Comparison of ENCODE assay signal across 27 cellular contexts in genomic region chr10:7040681-7041080, GRCh38.
"Had no signal": no experiment of that assay in that cellular context is flagged by ENCODE, and none has a peak within 500 bp of the region (broad histone marks: within the 10 kb centered on the region; RNA-seq: fewer than 3 reads in every experiment).

No MANE protein-coding gene starts in this region.

- H3K9me3 ChIP-seq: colonic mucosa, esophagus muscularis mucosa, esophagus squamous epithelium, gastrocnemius medialis, gastroesophageal sphincter, heart left ventricle had no signal

- H3K4me1 Mint-ChIP-seq: endodermal cell had no signal

- ATAC-seq: effector memory CD8-positive, alpha-beta T cell; esophagus mucosa; foreskin keratinocyte; gastrocnemius medialis; gastroesophageal sphincter; heart left ventricle had no signal

- H3K4me3 ChIP-seq: colonic mucosa, coronary artery, dorsolateral prefrontal cortex, esophagus muscularis mucosa, esophagus squamous epithelium, gastrocnemius medialis, gastroesophageal sphincter, heart left ventricle had no signal

- FAIRE-seq: colon, endometrium, endothelial cell of umbilical vein, frontal cortex had no signal

- DNase-seq: colonic mucosa; cortex of kidney; dermis blood vessel endothelial cell; dorsolateral prefrontal cortex; effector CD4-positive, alpha-beta T cell; effector CD8-positive, alpha-beta T cell; effector memory CD4-positive, alpha-beta T cell; effector memory CD8-positive, alpha-beta T cell; endodermal cell; erythroblast; esophagus squamous epithelium; foreskin fibroblast; foreskin keratinocyte; foreskin melanocyte; gastrocnemius medialis; head of caudate nucleus; heart left ventricle had no signal

- H3K27ac ChIP-seq: colonic mucosa, coronary artery, dorsolateral prefrontal cortex, epithelial cell of prostate, esophagus muscularis mucosa, esophagus squamous epithelium, foreskin keratinocyte, gastrocnemius medialis, gastroesophageal sphincter, heart left ventricle had no signal

- H3K4me1 ChIP-seq: colonic mucosa, esophagus muscularis mucosa, esophagus squamous epithelium, foreskin keratinocyte, gastrocnemius medialis, gastroesophageal sphincter had no signal

- H3K9me3 Mint-ChIP-seq: dendritic cell treated with granulocyte-macrophage colony-stimulating factor and Interleukin-4, amounts not matched to agents 40 ng/mL and 50 ng/mL, for 4 days; effector memory CD8-positive, alpha-beta T cell; endodermal cell had no signal

- H3K36me3 ChIP-seq: colonic mucosa, esophagus muscularis mucosa, esophagus squamous epithelium, gastrocnemius medialis, gastroesophageal sphincter, heart left ventricle had no signal

- H3K27me3 ChIP-seq: colonic mucosa, dorsolateral prefrontal cortex, esophagus muscularis mucosa, esophagus squamous epithelium, gastrocnemius medialis, gastroesophageal sphincter had no signal

- H3K27ac Mint-ChIP-seq: dendritic cell treated with granulocyte-macrophage colony-stimulating factor and Interleukin-4, amounts not matched to agents 40 ng/mL and 50 ng/mL, for 4 days; endodermal cell had no signal

- H3K4me3 Mint-ChIP-seq: dendritic cell treated with granulocyte-macrophage colony-stimulating factor and Interleukin-4, amounts not matched to agents 40 ng/mL and 50 ng/mL, for 4 days; endodermal cell had no signal

- H3K27me3 Mint-ChIP-seq: dendritic cell treated with granulocyte-macrophage colony-stimulating factor and Interleukin-4, amounts not matched to agents 40 ng/mL and 50 ng/mL, for 4 days; effector memory CD8-positive, alpha-beta T cell had no signal
